ENCODE assay signal across 21 cellular contexts in the genomic region with DNA sequence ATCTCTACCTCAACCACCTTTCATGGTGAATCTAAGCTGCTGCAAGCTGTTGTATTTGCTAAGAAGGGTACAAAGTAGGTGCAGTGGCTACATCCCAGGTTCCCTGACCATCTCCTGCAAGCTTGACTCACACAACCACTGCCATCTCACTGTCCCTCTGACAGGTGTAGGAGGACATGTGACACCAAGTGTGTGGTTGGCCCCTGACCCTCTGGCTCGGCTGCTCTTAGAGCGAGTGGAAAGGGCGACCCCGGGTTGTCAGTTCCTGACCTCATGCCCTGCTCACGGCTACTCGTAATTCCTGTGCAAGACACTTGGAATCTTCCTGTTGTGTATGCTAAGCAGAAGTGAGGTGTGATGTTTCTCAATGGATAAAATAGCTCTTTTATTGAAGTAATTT.
"Had no signal": no experiment of that assay in that cellular context is flagged by ENCODE, and none has a peak within 500 bp of the region (broad histone marks: within the 10 kb centered on the region; RNA-seq: fewer than 3 reads in every experiment).

No MANE protein-coding gene starts in this region.

- H3K36me3 ChIP-seq: cardiac muscle cell had no signal

- DNase-seq: activated B cell treated with CpG ODN at 0.5 μM for 24 hours; activated CD4-positive, alpha-beta T cell treated with anti-CD3 and anti-CD28 coated beads for 1 hour; activated CD4-positive, alpha-beta T cell treated with anti-CD3 and anti-CD28 coated beads, Interleukin-2, amount 10 ng/mL, durations not matched to agents 24 days and 14 days; activated CD4-positive, alpha-beta T cell treated with anti-CD3 and anti-CD28 coated beads, Interleukin-2, amount 50 U/mL, for 48 hours; activated CD8-positive, alpha-beta memory T cell treated with anti-CD3 and anti-CD28 coated beads, Interleukin-2, amount 10 ng/mL, durations not matched to agents 7 days and 5 days; activated effector memory CD4-positive, alpha-beta T cell treated with Interleukin-2 at 50 U/mL for 16 hours; activated naive CD4-positive, alpha-beta T cell; activated T-cell treated with anti-CD3 and anti-CD28 coated beads, Interleukin-2, amount 50 U/mL, for 24 hours; brain microvascular endothelial cell; MM.1S; NCI-H146; NCI-H187 treated with DMSO at 0.1 percent for 48 hours; NCI-H2081 treated with DMSO at 0.1 percent for 48 hours; NCI-H446; NCI-H524; PC-3; SHP77 treated with DMSO at 0.1 percent for 48 hours had no signal

- H3K27ac Mint-ChIP-seq: activated B cell treated with CpG ODN at 0.5 μM for 24 hours; activated CD4-positive, alpha-beta T cell treated with anti-CD3 and anti-CD28 coated beads, Interleukin-2, amount 10 ng/mL, durations not matched to agents 24 days and 14 days; activated CD8-positive, alpha-beta memory T cell treated with anti-CD3 and anti-CD28 coated beads, Interleukin-2, amount 10 ng/mL, durations not matched to agents 7 days and 5 days; activated naive CD4-positive, alpha-beta T cell treated with anti-CD3 and anti-CD28 coated beads, Interleukin-2, amount 50 U/mL, for 24 hours; activated T-cell treated with anti-CD3 and anti-CD28 coated beads, Interleukin-2, amount 50 U/mL, for 24 hours; activated T-helper 1 cell treated with anti-CD3 and anti-CD28 coated beads, Interleukin-12 subunit alpha, Interleukin-12 subunit beta, Interleukin-2, Interleukin-4 antibody, amounts not matched to agents 30 ng/mL and 10 ng/mL and 1 ng/mL, durations not matched to agents 14 hours and 24 hours and 36 hours; T-helper 1 cell treated with Interleukin-12 subunit alpha and Interleukin-12 subunit beta and Interleukin-4 antibody, amounts not matched to agents 30 μg/mL and 1 μg/mL, for 36 hours had no signal

- H3K9me3 Mint-ChIP-seq: activated B cell treated with CpG ODN at 0.5 μM for 24 hours; activated CD4-positive, alpha-beta T cell treated with anti-CD3 and anti-CD28 coated beads, Interleukin-2, amount 10 ng/mL, durations not matched to agents 24 days and 14 days; activated naive CD4-positive, alpha-beta T cell treated with anti-CD3 and anti-CD28 coated beads, Interleukin-2, amount 50 U/mL, for 24 hours; activated T-cell treated with anti-CD3 and anti-CD28 coated beads, Interleukin-2, amount 50 U/mL, for 24 hours; activated T-helper 1 cell treated with anti-CD3 and anti-CD28 coated beads, Interleukin-12 subunit alpha, Interleukin-12 subunit beta, Interleukin-2, Interleukin-4 antibody, amounts not matched to agents 30 ng/mL and 10 ng/mL and 1 ng/mL, durations not matched to agents 14 hours and 24 hours and 36 hours; T-helper 1 cell treated with Interleukin-12 subunit alpha and Interleukin-12 subunit beta and Interleukin-4 antibody, amounts not matched to agents 30 μg/mL and 1 μg/mL, for 36 hours had no signal

- H3K27me3 ChIP-seq: brain microvascular endothelial cell, cardiac muscle cell had no signal

- H3K27me3 Mint-ChIP-seq: activated B cell treated with CpG ODN at 0.5 μM for 24 hours; activated CD4-positive, alpha-beta T cell treated with anti-CD3 and anti-CD28 coated beads, Interleukin-2, amount 10 ng/mL, durations not matched to agents 24 days and 14 days; activated CD8-positive, alpha-beta memory T cell treated with anti-CD3 and anti-CD28 coated beads, Interleukin-2, amount 10 ng/mL, durations not matched to agents 7 days and 5 days; activated naive CD4-positive, alpha-beta T cell treated with anti-CD3 and anti-CD28 coated beads, Interleukin-2, amount 50 U/mL, for 24 hours; activated T-cell treated with anti-CD3 and anti-CD28 coated beads, Interleukin-2, amount 50 U/mL, for 24 hours had no signal

- H3K4me3 Mint-ChIP-seq: activated B cell treated with CpG ODN at 0.5 μM for 24 hours; activated CD4-positive, alpha-beta T cell treated with anti-CD3 and anti-CD28 coated beads, Interleukin-2, amount 10 ng/mL, durations not matched to agents 24 days and 14 days; activated CD8-positive, alpha-beta memory T cell treated with anti-CD3 and anti-CD28 coated beads, Interleukin-2, amount 10 ng/mL, durations not matched to agents 7 days and 5 days; activated naive CD4-positive, alpha-beta T cell treated with anti-CD3 and anti-CD28 coated beads, Interleukin-2, amount 50 U/mL, for 24 hours; activated T-cell treated with anti-CD3 and anti-CD28 coated beads, Interleukin-2, amount 50 U/mL, for 24 hours; activated T-helper 1 cell treated with anti-CD3 and anti-CD28 coated beads, Interleukin-12 subunit alpha, Interleukin-12 subunit beta, Interleukin-2, Interleukin-4 antibody, amounts not matched to agents 30 ng/mL and 10 ng/mL and 1 ng/mL, durations not matched to agents 14 hours and 24 hours and 36 hours; T-helper 1 cell treated with Interleukin-12 subunit alpha and Interleukin-12 subunit beta and Interleukin-4 antibody, amounts not matched to agents 30 μg/mL and 1 μg/mL, for 36 hours had no signal

- H3K27ac ChIP-seq: brain microvascular endothelial cell, cardiac muscle cell had no signal

- ATAC-seq: activated CD8-positive, alpha-beta memory T cell treated with anti-CD3 and anti-CD28 coated beads, Interleukin-2, amount 10 ng/mL, durations not matched to agents 7 days and 5 days; PC-3 had no signal

- H3K4me1 Mint-ChIP-seq: activated B cell treated with CpG ODN at 0.5 μM for 24 hours; activated CD4-positive, alpha-beta T cell treated with anti-CD3 and anti-CD28 coated beads, Interleukin-2, amount 10 ng/mL, durations not matched to agents 24 days and 14 days; activated CD8-positive, alpha-beta memory T cell treated with anti-CD3 and anti-CD28 coated beads, Interleukin-2, amount 10 ng/mL, durations not matched to agents 7 days and 5 days; activated naive CD4-positive, alpha-beta T cell treated with anti-CD3 and anti-CD28 coated beads, Interleukin-2, amount 50 U/mL, for 24 hours had no signal

- H3K4me3 ChIP-seq: cardiac muscle cell had no signal
